14 cellular contexts compared by ENCODE assay signal in the genomic region with DNA sequence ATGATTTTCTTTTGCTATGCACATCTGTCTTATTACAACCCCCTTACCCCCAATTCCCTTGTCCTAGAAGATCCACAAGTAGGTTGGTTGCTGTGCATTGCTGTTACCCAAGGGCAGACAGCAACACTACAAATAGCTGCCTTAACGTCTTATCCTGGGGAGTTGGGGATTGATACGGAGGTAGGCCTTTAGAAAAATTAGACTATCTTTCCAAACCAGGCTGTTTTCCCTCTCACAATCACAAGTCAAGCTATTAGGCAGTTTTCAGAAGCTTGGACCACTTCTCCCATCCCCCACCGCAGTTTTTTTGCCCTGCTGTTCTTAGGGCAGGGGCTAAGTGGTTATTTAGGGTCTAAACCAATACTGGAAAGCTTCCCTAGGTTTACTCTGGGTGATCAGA. TPM values are rescaled to one million over a fixed set of nuclear protein-coding genes. Genes with fewer than 3 reads are reported as not detected.
DNase-seq lines count a peak whose midpoint lies in the region; ATAC-seq and TF ChIP-seq lines count a peak whose summit lies in the region.
"Had no signal": no experiment of that assay in that cellular context is flagged by ENCODE, and none has a peak within 500 bp of the region (broad histone marks: within the 10 kb centered on the region; RNA-seq: fewer than 3 reads in every experiment).

No MANE protein-coding gene starts in this region.

- 75 to 90% methylated on average over 3 of the region's 3 CpGs for WGBS in esophagus squamous epithelium, 2 donors
- WGBS in thyroid gland, 2 donors = 68 to 70% methylated on average over 3 of the region's 3 CpGs

- TF ChIP-seq POLR2A in esophagus squamous epithelium (IDR thresholded peaks at IDR 0.05) (no peak), thyroid gland (IDR thresholded peaks at IDR 0.05) (no peak)

- H3K4me1 ChIP-seq in adipocyte (ENCODE audit: control insufficient read depth, insufficient read depth, low read length) (peaks cover 68% of the 10 kb centered on the region), esophagus squamous epithelium (peaks cover 19 to 56% (median 36%) of the 10 kb centered on the region in 3 donors), thyroid gland (peaks cover 6 to 28% of the 10 kb centered on the region in 2 donors)

- peaks cover 29% of the 10 kb centered on the region for H3K36me3 Mint-ChIP-seq in nephron (ENCODE audit: low read depth)
- peaks cover 34% of the 10 kb centered on the region for H3K36me3 Mint-ChIP-seq in activated CD4-positive, alpha-beta T cell treated with anti-CD3 and anti-CD28 coated beads, Interleukin-2, amount 10 ng/mL, durations not matched to agents 24 days and 14 days (ENCODE audit: low read depth)

- H3K27ac Mint-ChIP-seq in nephron = peak overlapping the region; percentile 95 to 99 (median 95)
- H3K27ac Mint-ChIP-seq in activated CD4-positive, alpha-beta T cell treated with anti-CD3 and anti-CD28 coated beads, Interleukin-2, amount 10 ng/mL, durations not matched to agents 24 days and 14 days = no peak overlapping the region

- peaks cover 56% of the 10 kb centered on the region for H3K4me1 Mint-ChIP-seq in nephron
- H3K4me1 Mint-ChIP-seq in activated CD4-positive, alpha-beta T cell treated with anti-CD3 and anti-CD28 coated beads, Interleukin-2, amount 10 ng/mL, durations not matched to agents 24 days and 14 days = peaks cover 20% of the 10 kb centered on the region

- H3K27ac ChIP-seq in esophagus squamous epithelium = peak overlapping the region; percentile 21 to 97 (median 92)
- peak overlapping the region in 2 of 3 donors; percentile 29 to 40 for H3K27ac ChIP-seq in thyroid gland
- H3K27ac ChIP-seq: VCaP had no signal

- no peaks in the 10 kb centered on the region for H3K9me3 Mint-ChIP-seq in nephron
- no peaks in the 10 kb centered on the region for H3K9me3 Mint-ChIP-seq in activated CD4-positive, alpha-beta T cell treated with anti-CD3 and anti-CD28 coated beads, Interleukin-2, amount 10 ng/mL, durations not matched to agents 24 days and 14 days
- H3K9me3 Mint-ChIP-seq: nephron progenitor cell had no signal

- peaks cover 15% of the 10 kb centered on the region for H3K27me3 Mint-ChIP-seq in nephron (ENCODE audit: low read depth)
- H3K27me3 Mint-ChIP-seq in activated CD4-positive, alpha-beta T cell treated with anti-CD3 and anti-CD28 coated beads, Interleukin-2, amount 10 ng/mL, durations not matched to agents 24 days and 14 days = peaks cover 19% of the 10 kb centered on the region

- TF ChIP-seq CTCF in esophagus squamous epithelium (IDR thresholded peaks at IDR 0.05) = no peak
- TF ChIP-seq CTCF in nephron (IDR thresholded peaks at IDR 0.05; ENCODE audit: unreplicated experiment in 3 of 3) = no peak
- no peak for TF ChIP-seq CTCF in thyroid gland (IDR thresholded peaks at IDR 0.05)

- DNase-seq in adipocyte (ENCODE audit: low read depth) (peak; percentile 14), esophagus squamous epithelium (lab: John Stamatoyannopoulos, UW) (no peak), thyroid gland (no peak), NCI-H2081 (lab: John Stamatoyannopoulos, UW) (no peak)
- DNase-seq in activated CD4-positive, alpha-beta T cell treated with anti-CD3 and anti-CD28 coated beads, Interleukin-2, amount 10 ng/mL, durations not matched to agents 24 days and 14 days = no peak
- DNase-seq: activated T-cell treated with anti-CD3 and anti-CD28 coated beads, Interleukin-2, amount 50 U/mL, for 1 hour; GOT3; NCI-H510A treated with DMSO at 0.1 percent for 48 hours; nephron progenitor cell; stimulated activated CD4-positive, alpha-beta T cell treated with anti-CD3 and anti-CD28 coated beads, Interleukin-2, amount 100 ng/mL, for 24 hours; stimulated activated naive CD4-positive, alpha-beta T cell had no signal

- H3K27me3 ChIP-seq in adipocyte (replicated peaks; ENCODE audit: control insufficient read depth, insufficient read depth, low read length) (no peaks in the 10 kb centered on the region), esophagus squamous epithelium (peaks cover 0 to 23% (median 0%) of the 10 kb centered on the region in 4 donors), thyroid gland (no peaks in the 10 kb centered on the region)

- ATAC-seq in GM19035 (IDR thresholded peaks at IDR 0.05; ENCODE audit: unreplicated experiment) = no peak

- H3K4me3 ChIP-seq in adipocyte (ENCODE audit: low read length) (peak overlapping the region; percentile 59), esophagus squamous epithelium (no peak overlapping the region), thyroid gland (replicated peaks in 1 of 3) (no peak overlapping the region)

- H3K9me3 ChIP-seq in adipocyte (ENCODE audit: control insufficient read depth, low read length) (no peaks in the 10 kb centered on the region), esophagus squamous epithelium (no peaks in the 10 kb centered on the region), thyroid gland (no peaks in the 10 kb centered on the region)

- peak overlapping the region in 2 of 3 experiments; percentile 19 to 36 for H3K4me3 Mint-ChIP-seq in nephron
- H3K4me3 Mint-ChIP-seq in activated CD4-positive, alpha-beta T cell treated with anti-CD3 and anti-CD28 coated beads, Interleukin-2, amount 10 ng/mL, durations not matched to agents 24 days and 14 days = no peak overlapping the region

- H3K36me3 ChIP-seq in adipocyte (ENCODE audit: control insufficient read depth, insufficient read depth, low read length, severe bottlenecking) (peaks cover 24% of the 10 kb centered on the region), esophagus squamous epithelium (peaks cover 8 to 41% (median 12%) of the 10 kb centered on the region in 3 donors), thyroid gland (peaks cover 29 to 34% of the 10 kb centered on the region in 2 donors)

- intact Hi-C loops in esophagus squamous epithelium (cut with DNase I) = no loop called here
- intact Hi-C loops in thyroid gland (cut with DNase I) = no loop called here
- intact Hi-C loops in activated CD4-positive, alpha-beta T cell treated with anti-CD3 and anti-CD28 coated beads, Interleukin-2, amount 10 ng/mL, durations not matched to agents 24 days and 14 days (cut with micrococcal nuclease) = no loop called here

- H3K9ac ChIP-seq in adipocyte (ENCODE audit: low read length) = peak overlapping the region; percentile 76

RNA-seq across cellular contexts. Expression of gene PHLDB1, which starts 2.8 kb away (rescaled TPM):
- 10 to 100 TPM in 3 of 4 donors, 1 to 10 TPM in 1; 6.7 to 29.8 (median 21.2) TPM for total RNA-seq in esophagus squamous epithelium
- 100 to 1,000 TPM in 3 of 4 donors, 10 to 100 TPM in 1; 73.2 to 158 (median 120) TPM for total RNA-seq in thyroid gland
- total RNA-seq in activated CD4-positive, alpha-beta T cell treated with anti-CD3 and anti-CD28 coated beads, Interleukin-2, amount 10 ng/mL, durations not matched to agents 24 days and 14 days = 1.3 and 1.7 TPM in 2 replicates

RNA-seq across cellular contexts. Expression of gene ARCN1, which starts 32.4 kb away (rescaled TPM):
- total RNA-seq in esophagus squamous epithelium (10 to 100 TPM; 67.8 to 81.6 (median 78.1) TPM), thyroid gland (100 to 1,000 TPM; 103 to 157 (median 112) TPM)
- 147 and 150 TPM in 2 replicates for total RNA-seq in activated CD4-positive, alpha-beta T cell treated with anti-CD3 and anti-CD28 coated beads, Interleukin-2, amount 10 ng/mL, durations not matched to agents 24 days and 14 days

RNA-seq across cellular contexts. Expression of gene IFT46, which starts 38.8 kb away (rescaled TPM):
- total RNA-seq in esophagus squamous epithelium = 10 to 100 TPM; 13.2 to 25.2 (median 18.6) TPM
- 10 to 100 TPM; 35.5 to 91.1 (median 55.5) TPM for total RNA-seq in thyroid gland
- 17.6 and 19.1 TPM in 2 replicates for total RNA-seq in activated CD4-positive, alpha-beta T cell treated with anti-CD3 and anti-CD28 coated beads, Interleukin-2, amount 10 ng/mL, durations not matched to agents 24 days and 14 days
